32 cellular contexts compared by ENCODE assay signal in the genomic region with DNA sequence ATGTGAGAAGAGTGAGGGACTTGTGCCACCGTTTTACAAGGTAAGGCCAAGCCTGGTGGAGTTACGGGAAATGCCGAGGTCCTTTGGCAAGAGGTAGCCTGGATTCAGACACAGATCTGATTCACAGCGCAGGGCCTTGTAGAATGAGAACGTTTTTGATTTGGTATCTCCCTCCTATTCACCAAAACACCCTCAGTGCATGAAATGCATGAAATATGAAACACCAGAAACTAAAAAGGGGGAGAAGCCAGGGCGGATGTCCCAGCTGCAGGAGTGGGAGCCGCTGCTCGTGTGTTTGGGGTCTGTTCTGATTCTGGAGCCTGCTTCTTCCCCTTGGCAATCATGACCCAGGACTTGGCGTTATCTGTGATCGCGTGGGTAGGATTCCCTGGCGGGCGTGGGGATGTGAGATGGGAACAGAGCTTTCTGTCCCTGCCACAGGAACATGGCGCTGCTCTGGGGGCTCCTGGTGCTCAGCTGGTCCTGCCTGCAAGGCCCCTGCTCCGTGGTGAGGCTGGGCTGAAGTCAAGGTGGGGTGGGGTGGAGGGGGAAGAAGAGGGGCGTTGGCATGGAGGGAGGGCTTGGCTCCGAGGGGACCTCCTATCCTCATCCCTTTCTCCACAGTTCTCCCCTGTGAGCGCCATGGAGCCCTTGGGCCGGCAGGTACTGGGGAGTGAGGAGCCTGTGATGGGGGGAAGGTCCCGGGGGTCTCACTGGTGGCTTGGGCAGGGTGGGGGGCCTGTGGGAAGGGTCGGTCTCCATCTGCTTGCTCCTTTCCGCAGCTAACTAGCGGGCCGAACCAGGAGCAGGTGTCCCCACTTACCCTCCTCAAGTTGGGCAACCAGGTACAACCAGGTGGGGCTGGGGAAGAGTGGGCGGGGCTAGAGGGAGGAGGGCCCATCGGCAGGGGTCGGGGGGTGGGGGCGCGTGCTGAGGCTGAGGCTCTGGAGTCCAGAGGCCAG. TPM values are rescaled to one million over a fixed set of nuclear protein-coding genes. Genes with fewer than 3 reads are reported as not detected.
DNase-seq lines count a peak whose midpoint lies in the region; ATAC-seq and TF ChIP-seq lines count a peak whose summit lies in the region.
"Had no signal": no experiment of that assay in that cellular context is flagged by ENCODE, and none has a peak within 500 bp of the region (broad histone marks: within the 10 kb centered on the region; RNA-seq: fewer than 3 reads in every experiment).

No MANE protein-coding gene starts in this region.

- no peaks in the 10 kb centered on the region for H3K9me3 ChIP-seq in heart left ventricle
- H3K9me3 ChIP-seq in right lobe of liver: no peaks in the 10 kb centered on the region
- H3K9me3 ChIP-seq in gastrocnemius medialis: no peaks in the 10 kb centered on the region

- H3K4me3 ChIP-seq in GM23338: no peak overlapping the region
- H3K4me3 ChIP-seq in heart left ventricle: no peak overlapping the region
- peak overlapping the region; percentile 66 to 84 (median 79) for H3K4me3 ChIP-seq in right lobe of liver
- H3K4me3 ChIP-seq in gastrocnemius medialis: no peak overlapping the region
- H3K4me3 ChIP-seq: GM12878 had no signal

- H3K4me3 Mint-ChIP-seq in GM23338: no peak overlapping the region
- H3K4me3 Mint-ChIP-seq: activated CD4-positive, alpha-beta T cell treated with anti-CD3 and anti-CD28 coated beads for 36 hours; activated CD8-positive, alpha-beta T cell treated with anti-CD3 and anti-CD28 coated beads for 36 hours; activated naive CD4-positive, alpha-beta T cell treated with anti-CD3 and anti-CD28 coated beads, Interleukin-2, amount 10 ng/mL, durations not matched to agents 7 days and 5 days; activated T-helper 17 cell treated with anti-CD3 and anti-CD28 coated beads, Interleukin-2, amount 50 U/mL, for 72 hours; immature natural killer cell; mesothelial cell of epicardium; naive thymus-derived CD4-positive, alpha-beta T cell had no signal

- TF ChIP-seq POLR2A in heart left ventricle (IDR thresholded peaks at IDR 0.05): no peak
- TF ChIP-seq POLR2A in right lobe of liver (IDR thresholded peaks at IDR 0.05): no peak
- peak in 1 of 2 donors; percentile 15 for TF ChIP-seq POLR2A in gastrocnemius medialis (IDR thresholded peaks at IDR 0.05)

- no peaks in the 10 kb centered on the region for H4K20me1 ChIP-seq in GM23338 (replicated peaks; ENCODE audit: insufficient read depth)

- TF ChIP-seq CTCF in GM23338 (conservative IDR thresholded peaks at IDR 0.05; ENCODE audit: low read depth in 2 of 2): no peak
- TF ChIP-seq CTCF in heart left ventricle (IDR thresholded peaks at IDR 0.05): no peak
- TF ChIP-seq CTCF in right lobe of liver (IDR thresholded peaks at IDR 0.05): no peak
- no peak for TF ChIP-seq CTCF in gastrocnemius medialis (IDR thresholded peaks at IDR 0.05 in 4 of 5, conservative IDR thresholded peaks at IDR 0.05 in 1 of 5)

- peaks cover 14% of the 10 kb centered on the region; the same call in 2 of the 3 replicates for H3K9me3 Mint-ChIP-seq in GM23338
- H3K9me3 Mint-ChIP-seq: activated CD8-positive, alpha-beta T cell treated with anti-CD3 and anti-CD28 coated beads for 36 hours; activated naive CD4-positive, alpha-beta T cell treated with anti-CD3 and anti-CD28 coated beads, Interleukin-2, amount 10 ng/mL, durations not matched to agents 7 days and 5 days; activated T-helper 17 cell treated with anti-CD3 and anti-CD28 coated beads, Interleukin-2, amount 50 U/mL, for 72 hours; immature natural killer cell; mesothelial cell of epicardium; naive thymus-derived CD4-positive, alpha-beta T cell had no signal

- ATAC-seq in GM23338 (peak; percentile 21), heart left ventricle (peak; percentile 5 to 60 (median 26)), right lobe of liver (peak; percentile 31 to 45 (median 38)), gastrocnemius medialis (peak; percentile 42 to 48)
- ATAC-seq: activated CD4-positive, alpha-beta T cell treated with anti-CD3 and anti-CD28 coated beads for 36 hours; activated CD8-positive, alpha-beta T cell treated with anti-CD3 and anti-CD28 coated beads for 36 hours; activated T-helper 17 cell treated with anti-CD3 and anti-CD28 coated beads, Interleukin-2, amount 50 U/mL, for 72 hours; GM12878; naive thymus-derived CD4-positive, alpha-beta T cell; PC-3; sciatic nerve had no signal

- H3K36me3 ChIP-seq in GM23338 (ENCODE audit: insufficient read depth) (no peaks in the 10 kb centered on the region), heart left ventricle (no peaks in the 10 kb centered on the region), right lobe of liver (peaks cover 0 to 36% (median 12%) of the 10 kb centered on the region in 4 donors), gastrocnemius medialis (no peaks in the 10 kb centered on the region)

- H3K27ac ChIP-seq in GM23338 (ENCODE audit: low read depth): no peak overlapping the region
- H3K27ac ChIP-seq in heart left ventricle: peak overlapping the region in 4 of 12 donors; percentile 24 to 30 (median 26)
- H3K27ac ChIP-seq in right lobe of liver: peak overlapping the region; percentile 71 to 88 (median 81)
- H3K27ac ChIP-seq in gastrocnemius medialis: peak overlapping the region; percentile 31 to 55 (median 44)
- H3K27ac ChIP-seq: VCaP had no signal

- no peak overlapping the region for H3K4me2 ChIP-seq in GM23338

- H3K4me1 ChIP-seq in GM23338 (ENCODE audit: insufficient read depth) (no peaks in the 10 kb centered on the region), heart left ventricle (peaks cover 0 to 9% (median 0%) of the 10 kb centered on the region in 12 donors), right lobe of liver (peaks cover 0 to 47% (median 16%) of the 10 kb centered on the region in 4 donors), gastrocnemius medialis (peaks cover 0 to 4% of the 10 kb centered on the region in 2 donors)

- H3K36me3 Mint-ChIP-seq in GM23338 (ENCODE audit: low read depth): no peaks in the 10 kb centered on the region
- H3K36me3 Mint-ChIP-seq: activated naive CD4-positive, alpha-beta T cell treated with anti-CD3 and anti-CD28 coated beads, Interleukin-2, amount 10 ng/mL, durations not matched to agents 7 days and 5 days; immature natural killer cell; mesothelial cell of epicardium; naive thymus-derived CD4-positive, alpha-beta T cell had no signal

- no peaks in the 10 kb centered on the region; the same call in 1 of the 2 replicates for H3F3A ChIP-seq in GM23338 (replicated peaks; ENCODE audit: low read depth)

- no peak overlapping the region; the same call in 1 of the 2 replicates for H2AFZ ChIP-seq in GM23338

- no peak overlapping the region for H3K27ac Mint-ChIP-seq in GM23338
- H3K27ac Mint-ChIP-seq: activated CD4-positive, alpha-beta T cell treated with anti-CD3 and anti-CD28 coated beads for 36 hours; activated CD8-positive, alpha-beta T cell treated with anti-CD3 and anti-CD28 coated beads for 36 hours; activated naive CD4-positive, alpha-beta T cell treated with anti-CD3 and anti-CD28 coated beads, Interleukin-2, amount 10 ng/mL, durations not matched to agents 7 days and 5 days; activated T-helper 17 cell treated with anti-CD3 and anti-CD28 coated beads, Interleukin-2, amount 50 U/mL, for 72 hours; immature natural killer cell; mesothelial cell of epicardium had no signal

- WGBS in heart left ventricle, 4 donors: 77 to 89% (median 86%) methylated on average over 23 to 29 of the region's 29 CpGs
- WGBS in right lobe of liver (ENCODE audit: insufficient coverage, low coverage, low lambda C conversion rate, missing lambda C conversion rate): 35% methylated on average over 10 of the region's 29 CpGs

- intact Hi-C loops in heart left ventricle (cut with DNase I): no loop called here
- intact Hi-C loops in right lobe of liver (cut with DNase I): no loop called here
- intact Hi-C loops in gastrocnemius medialis (cut with DNase I; ENCODE audit: low total_unique reads): no loop called here

- in situ Hi-C loops in gastrocnemius medialis (cut with MboI; ENCODE audit: low sequenced_read_pairs in 4 of 4): no loop called here

- peaks cover 6% of the 10 kb centered on the region for H3K27me3 Mint-ChIP-seq in GM23338 (ENCODE audit: insufficient read depth, low read depth, poor library complexity)
- H3K27me3 Mint-ChIP-seq: activated CD4-positive, alpha-beta T cell treated with anti-CD3 and anti-CD28 coated beads for 36 hours; activated CD8-positive, alpha-beta T cell treated with anti-CD3 and anti-CD28 coated beads for 36 hours; activated T-helper 17 cell treated with anti-CD3 and anti-CD28 coated beads, Interleukin-2, amount 50 U/mL, for 72 hours; naive thymus-derived CD4-positive, alpha-beta T cell had no signal

- no peaks in the 10 kb centered on the region for H3K9me2 ChIP-seq in GM23338 (ENCODE audit: insufficient read depth)

- no peak for DNase-seq in GM23338 (ENCODE audit: low spot score)
- DNase-seq in heart left ventricle: no peak
- DNase-seq in right lobe of liver: peak; percentile 69 to 81 (median 75)
- DNase-seq in gastrocnemius medialis: peak in 1 of 2 donors; percentile 30
- DNase-seq in pons (ENCODE audit: low spot score): no peak
- DNase-seq in NCI-H345 (lab: John Stamatoyannopoulos, UW): no peak
- no peak for DNase-seq in NCI-H524 treated with DMSO at 0.1 percent for 48 hours (lab: John Stamatoyannopoulos, UW)
- no peak for DNase-seq in NCI-H187 (lab: John Stamatoyannopoulos, UW)
- DNase-seq: activated CD4-positive, alpha-beta T cell treated with anti-CD3 and anti-CD28 coated beads for 36 hours; activated CD8-positive, alpha-beta memory T cell treated with anti-CD3 and anti-CD28 coated beads, Interleukin-2, amount 50 U/mL, for 48 hours; activated CD8-positive, alpha-beta T cell treated with anti-CD3 and anti-CD28 coated beads for 36 hours; activated naive CD4-positive, alpha-beta T cell treated with anti-CD3 and anti-CD28 coated beads, Interleukin-2, amount 10 ng/mL, durations not matched to agents 7 days and 5 days; amniotic stem cell; hypothalamus; immature natural killer cell; KG1; MM.1S; naive thymus-derived CD4-positive, alpha-beta T cell; NCI-H2081; NCI-H526 treated with DMSO at 0.1 percent for 48 hours; PC-3; stimulated activated CD4-positive, alpha-beta T cell treated with anti-CD3 and anti-CD28 coated beads, Interleukin-12 subunit alpha, Interleukin-12 subunit beta, amount 100 ng/mL, for 4 hours; stimulated activated CD4-positive, alpha-beta T cell treated with anti-CD3 and anti-CD28 coated beads, Interleukin-2, amount 100 ng/mL, for 48 hours; T-helper 9 cell; trophoblast cell had no signal

- peaks cover 2% of the 10 kb centered on the region; the same call in 1 of the 3 replicates for H3K4me1 Mint-ChIP-seq in GM23338
- H3K4me1 Mint-ChIP-seq: activated CD4-positive, alpha-beta T cell treated with anti-CD3 and anti-CD28 coated beads for 36 hours; activated naive CD4-positive, alpha-beta T cell treated with anti-CD3 and anti-CD28 coated beads, Interleukin-2, amount 10 ng/mL, durations not matched to agents 7 days and 5 days; activated T-helper 17 cell treated with anti-CD3 and anti-CD28 coated beads, Interleukin-2, amount 50 U/mL, for 72 hours; immature natural killer cell; naive thymus-derived CD4-positive, alpha-beta T cell had no signal

- H3K79me2 ChIP-seq in GM23338 (replicated peaks; ENCODE audit: insufficient read depth): no peaks in the 10 kb centered on the region

- no peaks in the 10 kb centered on the region for H3K27me3 ChIP-seq in GM23338 (ENCODE audit: insufficient read depth)
- no peaks in the 10 kb centered on the region for H3K27me3 ChIP-seq in heart left ventricle
- no peaks in the 10 kb centered on the region for H3K27me3 ChIP-seq in right lobe of liver
- H3K27me3 ChIP-seq in gastrocnemius medialis: no peaks in the 10 kb centered on the region

RNA-seq across cellular contexts. Expression of gene SERPINF2, which starts 2.2 kb away (rescaled TPM):
- 0.47 and 0.66 TPM in 2 replicates for total RNA-seq in GM23338 (2014; rRNA removed; shearing (Covaris generic))
- 1.2 and 1.5 TPM in 2 replicates for polyA plus RNA-seq in GM23338 (2016; fragmentation: Nextera tagmentation; extraction: Ambion mirVana)
- 1 to 10 TPM in 2 of 9 donors, under 1 TPM in 6, not detected in 1; 0.25 to 1.8 (median 0.77) TPM for total RNA-seq in heart left ventricle
- 1 to 10 TPM in 1 of 2 donors, under 1 TPM in 1; 0.65 to 1.4 TPM for polyA plus RNA-seq in heart left ventricle
- 1,000 to 10,000 TPM; 1,040 to 1,391 (median 1,137) TPM for total RNA-seq in right lobe of liver
- 1 to 10 TPM in 3 of 4 donors, under 1 TPM in 1; 0.85 to 6.4 (median 4.3) TPM for total RNA-seq in gastrocnemius medialis
- total RNA-seq: endothelial cell of umbilical vein, H4 had no signal
- polyA plus RNA-seq: naive thymus-derived CD4-positive, alpha-beta T cell had no signal

RNA-seq across cellular contexts. Expression of gene SERPINF1, which starts 17.0 kb away (rescaled TPM):
- total RNA-seq in GM23338 (2014; rRNA removed; shearing (Covaris generic)): 40.7 and 41.4 TPM in 2 replicates
- 22.1 and 24.4 TPM in 2 replicates for polyA plus RNA-seq in GM23338 (2016; fragmentation: Nextera tagmentation; extraction: Ambion mirVana)
- 100 to 1,000 TPM in 5 of 9 donors, 10 to 100 TPM in 4; 67.5 to 460 (median 103) TPM for total RNA-seq in heart left ventricle
- polyA plus RNA-seq in heart left ventricle: 100 to 1,000 TPM; 101 to 125 TPM
- total RNA-seq in right lobe of liver: 1,000 to 10,000 TPM in 2 of 6 experiments, 100 to 1,000 TPM in 4; 621 to 1,110 (median 800) TPM
- 100 to 1,000 TPM; 554 to 698 (median 631) TPM for total RNA-seq in gastrocnemius medialis
- total RNA-seq: activated T-helper 17 cell treated with anti-CD3 and anti-CD28 coated beads, Interleukin-2, amount 50 U/mL, for 72 hours; endothelial cell of umbilical vein had no signal
- polyA plus RNA-seq: endothelial cell of umbilical vein had no signal

RNA-seq across cellular contexts. Expression of gene WDR81, which starts 20.3 kb away (rescaled TPM):
- total RNA-seq in GM23338 (2014; rRNA removed; shearing (Covaris generic)): 14.5 and 17.6 TPM in 2 replicates
- polyA plus RNA-seq in GM23338 (2016; fragmentation: Nextera tagmentation; extraction: Ambion mirVana) (3.5 and 3.7 TPM in 2 replicates), heart left ventricle (10 to 100 TPM in 1 of 2 donors, 1 to 10 TPM in 1; 9.1 to 12.5 TPM)
- total RNA-seq in heart left ventricle (10 to 100 TPM in 4 of 9 donors, 1 to 10 TPM in 5; 7.2 to 29.0 (median 9.3) TPM), right lobe of liver (10 to 100 TPM; 23.0 to 27.2 (median 23.9) TPM), gastrocnemius medialis (10 to 100 TPM; 22.3 to 61.1 (median 42.7) TPM)

RNA-seq across cellular contexts. Expression of gene TLCD2, which starts 34.7 kb away (rescaled TPM):
- total RNA-seq in GM23338 (2014; rRNA removed; shearing (Covaris generic)): 0.58 and 1.4 TPM in 2 replicates
- polyA plus RNA-seq in GM23338 (2016; fragmentation: Nextera tagmentation; extraction: Ambion mirVana) (0.64 and 0.70 TPM in 2 replicates), heart left ventricle (1 to 10 TPM; 1.5 to 3.3 TPM)
- total RNA-seq in heart left ventricle (1 to 10 TPM; 1.5 to 6.1 (median 2.3) TPM), right lobe of liver (10 to 100 TPM in 1 of 6 experiments, 1 to 10 TPM in 5; 2.5 to 17.7 (median 3.7) TPM), gastrocnemius medialis (under 1 TPM; 0.66 to 0.95 (median 0.85) TPM)
- polyA plus RNA-seq: naive thymus-derived CD4-positive, alpha-beta T cell had no signal

Comparison
In these comparisons a context has a peak if more than half of its experiments do, and no peak if none do; other contexts are left out.
1. DNase-seq: peak in right lobe of liver (3 of 3); none in GM23338 (single experiment), heart left ventricle (0 of 5), pons (single experiment), NCI-H345 (single experiment), NCI-H524 treated with DMSO at 0.1 percent for 48 hours (single experiment) and NCI-H187 (0 of 2).
2. H3K4me3 ChIP-seq: peak in right lobe of liver (3 of 3); none in GM23338 (single experiment), heart left ventricle (0 of 12) and gastrocnemius medialis (0 of 4).
3. RNA of gene SERPINF2, which starts 2.2 kb away (total RNA-seq): 1,040 to 1,391 TPM in right lobe of liver; 0.85 to 6.4 TPM in gastrocnemius medialis, 0.25 to 1.8 TPM in heart left ventricle and 0.47 to 0.66 TPM in GM23338; every median in the first group is over 100 times any median in the second.
4. Peak in every context shown above with its lines, with median percentiles within 50 percentile points of each other: ATAC-seq.